Comparison of ENCODE assay signal across 8 cellular contexts in the genomic region with DNA sequence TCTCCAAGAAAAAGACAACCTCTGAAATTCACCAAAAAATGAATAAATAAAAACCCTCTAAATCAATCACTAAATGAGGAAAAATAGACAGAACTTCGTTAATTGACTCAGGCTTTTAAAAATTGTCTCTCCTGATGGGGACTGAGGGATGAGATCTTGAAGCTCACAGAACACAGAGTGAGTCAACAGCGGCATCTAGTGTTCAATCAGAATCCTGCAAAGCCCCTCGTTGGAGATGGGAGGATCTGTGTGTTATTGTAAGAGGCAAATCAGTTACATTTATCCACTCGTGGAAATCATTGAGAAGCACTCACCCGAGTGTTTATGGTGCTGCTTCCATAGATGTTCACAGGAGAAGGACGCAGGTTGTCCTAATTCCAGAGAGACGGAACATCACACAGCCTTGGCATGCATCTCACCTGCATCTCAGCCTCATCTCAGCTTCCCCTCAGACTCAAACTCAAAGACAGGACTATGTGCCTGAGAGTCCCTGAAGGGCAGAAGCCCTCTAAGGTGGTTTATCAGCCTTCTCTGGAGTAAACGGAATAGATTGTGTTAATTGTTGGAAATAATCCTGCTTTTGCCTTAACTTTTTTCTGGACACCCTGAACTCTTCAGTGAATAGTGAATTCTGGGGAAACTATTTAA.
DNase-seq lines count a peak whose midpoint lies in the region; ATAC-seq and TF ChIP-seq lines count a peak whose summit lies in the region.
"Had no signal": no experiment of that assay in that cellular context is flagged by ENCODE, and none has a peak within 500 bp of the region (broad histone marks: within the 10 kb centered on the region; RNA-seq: fewer than 3 reads in every experiment).

No MANE protein-coding gene starts in this region.

- no peaks in the 10 kb centered on the region for H3K27me3 ChIP-seq in right atrium auricular region
- no peaks in the 10 kb centered on the region for H3K27me3 ChIP-seq in gastrocnemius medialis

- TF ChIP-seq POLR2A in gastrocnemius medialis (IDR thresholded peaks at IDR 0.05), result no peak

- H3K4me1 ChIP-seq in right atrium auricular region, result no peaks in the 10 kb centered on the region
- no peaks in the 10 kb centered on the region for H3K4me1 ChIP-seq in gastrocnemius medialis

- ATAC-seq in gastrocnemius medialis, result peak; percentile 69 to 86

- CTCF ChIA-PET in HEK293T (lab: Yijun Ruan, JAX), result interaction anchor here (0.6 kb wide), 1 partner anchor 113 kb away, joined by 3 read pairs; no protein-coding TSS in a partner anchor

- no peak overlapping the region for H3K27ac ChIP-seq in right atrium auricular region
- H3K27ac ChIP-seq in gastrocnemius medialis, result no peak overlapping the region

- TF ChIP-seq CTCF in GM12875 (IDR thresholded peaks at IDR 0.05; ENCODE audit: borderline replicate concordance, insufficient read depth, low read depth, low read length), result peak; percentile 94
- peak; percentile 83 to 94 for TF ChIP-seq CTCF in right atrium auricular region (IDR thresholded peaks at IDR 0.05)
- peak; percentile 59 to 91 (median 72) for TF ChIP-seq CTCF in gastrocnemius medialis (IDR thresholded peaks at IDR 0.05 in 4 of 5, conservative IDR thresholded peaks at IDR 0.05 in 1 of 5)

- H3K9me3 ChIP-seq in right atrium auricular region (no peaks in the 10 kb centered on the region), gastrocnemius medialis (no peaks in the 10 kb centered on the region)

- DNase-seq in HEK293T (ENCODE audit: extremely low spot score), result peak; percentile 72
- peak; percentile 83 for DNase-seq in NAMALWA (ENCODE audit: low spot score)
- peak; percentile 35 for DNase-seq in SKM-1 (lab: John Stamatoyannopoulos, UW; ENCODE audit: unreplicated experiment)
- DNase-seq in amygdala (lab: John Stamatoyannopoulos, UW), result peak in 48 of 56 donors; percentile 2 to 82 (median 22)
- DNase-seq in right atrium auricular region (ENCODE audit: low spot score), result peak; percentile 77
- peak; percentile 20 to 30 for DNase-seq in gastrocnemius medialis

- H3K4me3 ChIP-seq in GM12875 (ENCODE audit: low read depth, low read length) (no peak overlapping the region), right atrium auricular region (no peak overlapping the region), gastrocnemius medialis (no peak overlapping the region)
- H3K4me3 ChIP-seq: skin epidermis had no signal

- in situ Hi-C loops in gastrocnemius medialis (cut with MboI; ENCODE audit: low sequenced_read_pairs in 4 of 4), result loop anchor here in 1 of 4 donors (5.0 kb wide), 1 partner anchor 474 kb away; no protein-coding TSS in a partner anchor

- intact Hi-C loops in gastrocnemius medialis (cut with DNase I; ENCODE audit: low total_unique reads), result loop anchor here (1.0 kb wide), 1 partner anchor 477 kb away; no protein-coding TSS in a partner anchor

- H3K36me3 ChIP-seq in right atrium auricular region (no peaks in the 10 kb centered on the region), gastrocnemius medialis (no peaks in the 10 kb centered on the region)

- POLR2A ChIA-PET in HEK293T (lab: Yijun Ruan, JAX), result no interaction called here

TF ChIP-seq in HEK293T, 16 proteins besides CTCF, POLR2A, EP300 and RAD21:
- TF ChIP-seq L3MBTL2 (conservative IDR thresholded peaks at IDR 0.05) (no peak), FOXM1 (IDR thresholded peaks at IDR 0.05; ENCODE audit: borderline replicate concordance) (no peak), NFRKB (IDR thresholded peaks at IDR 0.05) (no peak), ARNT (IDR thresholded peaks at IDR 0.05) (no peak), SP1 (IDR thresholded peaks at IDR 0.05) (no peak), TARDBP (IDR thresholded peaks at IDR 0.05) (no peak), ZNF384 (IDR thresholded peaks at IDR 0.05) (no peak), ELF4 (IDR thresholded peaks at IDR 0.05) (no peak), FOXA1 (IDR thresholded peaks at IDR 0.05) (no peak), SUZ12 (IDR thresholded peaks at IDR 0.05) (no peak)
- TF ChIP-seq, protein P1, sequence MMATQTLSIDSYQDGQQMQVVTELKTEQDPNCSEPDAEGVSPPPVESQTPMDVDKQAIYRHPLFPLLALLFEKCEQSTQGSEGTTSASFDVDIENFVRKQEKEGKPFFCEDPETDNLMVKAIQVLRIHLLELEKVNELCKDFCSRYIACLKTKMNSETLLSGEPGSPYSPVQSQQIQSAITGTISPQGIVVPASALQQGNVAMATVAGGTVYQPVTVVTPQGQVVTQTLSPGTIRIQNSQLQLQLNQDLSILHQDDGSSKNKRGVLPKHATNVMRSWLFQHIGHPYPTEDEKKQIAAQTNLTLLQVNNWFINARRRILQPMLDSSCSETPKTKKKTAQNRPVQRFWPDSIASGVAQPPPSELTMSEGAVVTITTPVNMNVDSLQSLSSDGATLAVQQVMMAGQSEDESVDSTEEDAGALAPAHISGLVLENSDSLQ (IDR thresholded peaks at IDR 0.05), result no peak

Comparison
In these comparisons a context has a peak if more than half of its experiments do, and no peak if none do; other contexts are left out.
1. DNase-seq: peak in every context shown above with its lines; median percentile 83 in NAMALWA; 77 in right atrium auricular region; 72 in HEK293T; 35 in SKM-1; 25 in gastrocnemius medialis; 22 in amygdala.